8 cellular contexts compared by ENCODE assay signal in genomic region chr5:171207256-171207866, GRCh38.
DNase-seq lines count a peak whose midpoint lies in the region; ATAC-seq and TF ChIP-seq lines count a peak whose summit lies in the region.

No MANE protein-coding gene starts in this region.

- H3K79me2 ChIP-seq in OCI-LY7 (ENCODE audit: insufficient read depth, low read depth, low read length) = no peaks in the 10 kb centered on the region

- POLR2A ChIA-PET in OCI-LY7 (lab: Charles Lee) = interaction anchor here (0.6 kb wide), 1 partner anchor 47 kb away, joined by 3 read pairs; no protein-coding TSS in a partner anchor

- no peak overlapping the region for H2AFZ ChIP-seq in OCI-LY7 (ENCODE audit: low read length)

- CTCF ChIA-PET in OCI-LY7 (lab: Charles Lee; ENCODE audit: unreplicated experiment) = no interaction called here

- H3K9me2 ChIP-seq in OCI-LY7 (ENCODE audit: insufficient read depth, low read length) = no peaks in the 10 kb centered on the region

- TF ChIP-seq POLR2A in lower leg skin (IDR thresholded peaks at IDR 0.05) = no peak

- H3K36me3 ChIP-seq in HAP-1 (replicated peaks) (no peaks in the 10 kb centered on the region), OCI-LY7 (ENCODE audit: insufficient read depth, low read length) (no peaks in the 10 kb centered on the region), colonic mucosa (no peaks in the 10 kb centered on the region)

- H3K4me3 ChIP-seq in HAP-1 (no peak overlapping the region), OCI-LY7 (ENCODE audit: low read depth, low read length, poor library complexity, severe bottlenecking) (no peak overlapping the region), colonic mucosa (no peak overlapping the region), lower leg skin (ENCODE audit: low read depth, poor library complexity, severe bottlenecking) (no peak overlapping the region)

- peak; percentile 77 for TF ChIP-seq CTCF in OCI-LY7 (conservative IDR thresholded peaks at IDR 0.05; ENCODE audit: low read length)
- peak; percentile 37 for TF ChIP-seq CTCF in colonic mucosa (IDR thresholded peaks at IDR 0.05)
- no peak for TF ChIP-seq CTCF in lower leg skin (IDR thresholded peaks at IDR 0.05)

- no peak overlapping the region for H3K9ac ChIP-seq in colonic mucosa (ENCODE audit: low read depth in 2 of 2, low read length in 2 of 2)

- intact Hi-C loops in OCI-LY7 (cut with micrococcal nuclease; ENCODE audit: unreplicated experiment) = loop anchor here (10.0 kb wide), 1 partner anchor 117 kb away; no protein-coding TSS in a partner anchor
- intact Hi-C loops in colonic mucosa (cut with DNase I) = loop anchor here (5.0 kb wide), 1 partner anchor 130 kb away; no protein-coding TSS in a partner anchor
- intact Hi-C loops in lower leg skin (cut with DNase I; ENCODE audit: low total_unique reads) = loop anchor here (5.0 kb wide), 1 partner anchor 265 kb away; no protein-coding TSS in a partner anchor

- BruUV-seq in OCI-LY7 (replicated peaks; lab: Mats Ljungman, UMichigan) = no TSS peak

- in situ Hi-C loops in HAP-1 (cut with MboI; ENCODE audit: low sequenced_read_pairs) = loop anchor here (10.0 kb wide), 1 partner anchor 127 kb away; no protein-coding TSS in a partner anchor

- H3K27ac ChIP-seq in OCI-LY7 (ENCODE audit: low read depth, low read length, poor library complexity, severe bottlenecking) (no peak overlapping the region), colonic mucosa (no peak overlapping the region)

- H4K20me1 ChIP-seq in OCI-LY7 (ENCODE audit: insufficient read depth, low read length) = no peaks in the 10 kb centered on the region

- no peak for ATAC-seq in HG02970 (IDR thresholded peaks at IDR 0.05; ENCODE audit: low FRiP score, unreplicated experiment)
- ATAC-seq in HG02763 (IDR thresholded peaks at IDR 0.05; ENCODE audit: unreplicated experiment) = no peak

- DNase-seq in DMS114 treated with DMSO at 0.1 percent for 48 hours (lab: John Stamatoyannopoulos, UW; ENCODE audit: unreplicated experiment) (peak; percentile 40), HAP-1 (ENCODE audit: low spot score in 2 of 2) (peak; percentile 29 to 54), OCI-LY7 (ENCODE audit: low spot score) (peak; percentile 29), colonic mucosa (no peak), midbrain (lab: John Stamatoyannopoulos, UW) (peak; percentile 17), lower leg skin (ENCODE audit: low spot score in 2 of 2) (no peak)

- H3K27me3 ChIP-seq in HAP-1 (ENCODE audit: low read depth) (peaks cover 18% of the 10 kb centered on the region; the same call in 1 of the 2 replicates), colonic mucosa (no peaks in the 10 kb centered on the region)

- H3K4me1 ChIP-seq in HAP-1 = no peaks in the 10 kb centered on the region
- H3K4me1 ChIP-seq in OCI-LY7 (ENCODE audit: insufficient read depth, low read length, poor library complexity, severe bottlenecking) = no peaks in the 10 kb centered on the region
- H3K4me1 ChIP-seq in colonic mucosa = no peaks in the 10 kb centered on the region

- no peak overlapping the region for H3K4me2 ChIP-seq in OCI-LY7 (ENCODE audit: low read length)

- WGBS in lower leg skin, 2 donors = 21 to 26% methylated on average over 6 of the region's 6 CpGs

- H3K9me3 ChIP-seq in HAP-1 (no peaks in the 10 kb centered on the region), OCI-LY7 (ENCODE audit: low read length) (no peaks in the 10 kb centered on the region), colonic mucosa (no peaks in the 10 kb centered on the region)

Comparison
In these comparisons a context has a peak if more than half of its experiments do, and no peak if none do; other contexts are left out.
1. DNase-seq: peak in DMS114 treated with DMSO at 0.1 percent for 48 hours (single experiment), HAP-1 (2 of 2), OCI-LY7 (single experiment) and midbrain (single experiment); none in colonic mucosa (single experiment) and lower leg skin (0 of 2).
2. CTCF ChIP-seq: peak in OCI-LY7 (single experiment) and colonic mucosa (single experiment); none in lower leg skin (0 of 3).